In genomic region chr16:61295311-61295710, GRCh38 we compare ENCODE assay signal across 19 cellular contexts.
DNase-seq lines count a peak whose midpoint lies in the region; ATAC-seq and TF ChIP-seq lines count a peak whose summit lies in the region.
"Had no signal": no experiment of that assay in that cellular context is flagged by ENCODE, and none has a peak within 500 bp of the region (broad histone marks: within the 10 kb centered on the region; RNA-seq: fewer than 3 reads in every experiment).

No MANE protein-coding gene starts in this region.

- no peak overlapping the region for H3K4ac ChIP-seq in neuronal stem cell (ENCODE audit: low read length)

- no peak overlapping the region for H3K14ac ChIP-seq in neuronal stem cell (ENCODE audit: low read length)

- no peaks in the 10 kb centered on the region for H3K36me3 ChIP-seq in neuronal stem cell (replicated peaks in 1 of 2; ENCODE audit: control insufficient read depth in 2 of 2, insufficient read depth in 2 of 2, low read length in 2 of 2)
- H3K36me3 ChIP-seq: BLaER1 had no signal

- TF ChIP-seq CTCF in epithelial cell of esophagus (IDR thresholded peaks at IDR 0.05; ENCODE audit: insufficient read depth, low read depth, low read length, missing control alignments) (no peak), retinal pigment epithelial cell (conservative IDR thresholded peaks at IDR 0.05; ENCODE audit: low read depth, low read length) (no peak)

- H3K18ac ChIP-seq in neuronal stem cell (ENCODE audit: low read length) = no peak overlapping the region

- H3K4me2 ChIP-seq in neuronal stem cell (ENCODE audit: insufficient read depth, low read length, poor library complexity, severe bottlenecking) = no peak overlapping the region
- H3K4me2 ChIP-seq: BLaER1 had no signal

- H3K23ac ChIP-seq in neuronal stem cell (ENCODE audit: low read depth, low read length, poor library complexity) = no peak overlapping the region

- ATAC-seq in GM21825 (IDR thresholded peaks at IDR 0.05; ENCODE audit: unreplicated experiment) = no peak
- ATAC-seq: CD8-positive, alpha-beta T cell; K562; Panc1; SK-N-SH treated with all-trans-retinoic acid at 6 μM for 48 hours had no signal

- no peaks in the 10 kb centered on the region for H3K9me3 ChIP-seq in neuronal stem cell (replicated peaks in 1 of 2; ENCODE audit: control insufficient read depth in 2 of 2, insufficient read depth in 1 of 2, low read depth in 1 of 2, low read length in 2 of 2)
- H3K9me3 ChIP-seq: BLaER1 had no signal

- peak; percentile 10 for DNase-seq in H4 (ENCODE audit: low spot score)
- DNase-seq in RKO (ENCODE audit: low spot score) = peak; percentile 60
- DNase-seq in epithelial cell of esophagus (ENCODE audit: low read depth) = peak; percentile 21
- DNase-seq in retinal pigment epithelial cell (ENCODE audit: low read depth) = peak; percentile 6
- DNase-seq in D341Med (ENCODE audit: low spot score) = no peak
- no peak for DNase-seq in neuronal stem cell (ENCODE audit: low spot score)
- DNase-seq: CD8-positive, alpha-beta T cell; DMS79 treated with DMSO at 0.1 percent for 48 hours; NCI-H1048; NCI-H2081 treated with DMSO at 0.1 percent for 48 hours; NCI-H524; Right ventricle myocardium superior; T-helper 1 cell had no signal

- no peak overlapping the region for H4K8ac ChIP-seq in neuronal stem cell (ENCODE audit: low read depth, low read length)

- H2BK120ac ChIP-seq in neuronal stem cell (ENCODE audit: low read depth, low read length) = no peak overlapping the region

- H2BK15ac ChIP-seq in neuronal stem cell (ENCODE audit: low read length) = no peak overlapping the region

- no peak overlapping the region for H3K9ac ChIP-seq in neuronal stem cell (ENCODE audit: low read depth, low read length, poor library complexity)
- H3K9ac ChIP-seq: BLaER1 had no signal

- H4K91ac ChIP-seq in neuronal stem cell (ENCODE audit: low read depth, low read length, poor library complexity) = no peak overlapping the region

- H2AFZ ChIP-seq in neuronal stem cell (ENCODE audit: low read length) = no peak overlapping the region

- no peaks in the 10 kb centered on the region for H3K79me1 ChIP-seq in neuronal stem cell (ENCODE audit: low read depth, low read length)

- no peak overlapping the region for H2BK12ac ChIP-seq in neuronal stem cell (ENCODE audit: low read length)

- H2AK5ac ChIP-seq in neuronal stem cell (ENCODE audit: low read depth, low read length) = no peak overlapping the region

- no peaks in the 10 kb centered on the region for H3K4me1 ChIP-seq in neuronal stem cell (ENCODE audit: control insufficient read depth in 2 of 2, insufficient read depth in 1 of 2, low read depth in 1 of 2, low read length in 2 of 2)
- H3K4me1 ChIP-seq: BLaER1 had no signal

- no peak overlapping the region for H3K27ac ChIP-seq in neuronal stem cell (replicated peaks; ENCODE audit: low read length)
- H3K27ac ChIP-seq: BLaER1, HL-60 had no signal

- no peaks in the 10 kb centered on the region for H3K27me3 ChIP-seq in neuronal stem cell (ENCODE audit: control insufficient read depth in 3 of 3, insufficient read depth in 3 of 3, low read depth in 1 of 3, low read length in 3 of 3)
- H3K27me3 ChIP-seq: BLaER1 had no signal

- no peak overlapping the region for H2BK5ac ChIP-seq in neuronal stem cell (ENCODE audit: low read length)

- H3K4me3 ChIP-seq in epithelial cell of esophagus (ENCODE audit: low read length) (no peak overlapping the region), retinal pigment epithelial cell (ENCODE audit: low read length) (no peak overlapping the region), neuronal stem cell (ENCODE audit: low read length in 2 of 2) (no peak overlapping the region)
- H3K4me3 ChIP-seq: BLaER1, K562 had no signal

Comparison
In these comparisons a context has a peak if more than half of its experiments do, and no peak if none do; other contexts are left out.
1. DNase-seq: peak in H4 (single experiment), RKO (single experiment), epithelial cell of esophagus (single experiment) and retinal pigment epithelial cell (single experiment); none in D341Med (single experiment) and neuronal stem cell (single experiment).